Comparison of ENCODE assay signal across 17 cellular contexts in the genomic region with DNA sequence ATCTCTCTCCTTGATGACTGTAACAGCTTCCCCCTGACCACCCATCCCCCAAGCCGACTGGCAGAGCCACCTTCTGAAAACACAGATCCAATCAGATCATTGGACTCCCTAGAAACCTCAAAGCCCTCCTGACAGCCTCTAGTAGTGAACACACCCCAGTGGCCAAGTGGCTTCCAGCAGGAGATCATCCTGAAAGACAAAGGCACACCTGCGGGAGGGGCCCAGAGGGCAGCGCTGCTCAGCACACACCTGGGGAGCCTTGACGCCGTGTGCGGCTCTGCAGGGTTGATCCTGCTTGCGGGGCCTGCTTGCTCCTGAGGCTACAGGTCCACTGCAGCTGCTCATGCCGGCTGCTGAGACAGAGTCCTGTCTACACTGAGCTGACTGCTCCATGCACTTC. TPM values are rescaled to one million over a fixed set of nuclear protein-coding genes. Genes with fewer than 3 reads are reported as not detected.
DNase-seq lines count a peak whose midpoint lies in the region; ATAC-seq lines count a peak whose summit lies in the region.
"Had no signal": no experiment of that assay in that cellular context is flagged by ENCODE, and none has a peak within 500 bp of the region (broad histone marks: within the 10 kb centered on the region; RNA-seq: fewer than 3 reads in every experiment).

No MANE protein-coding gene starts in this region.

- no CpG with 5 or more reads among the region's 8 CpGs for WGBS in mesendoderm (ENCODE audit: extremely low coverage, insufficient coverage, low lambda C conversion rate)

- H3K27ac Mint-ChIP-seq in T-helper 17 cell, result no peak overlapping the region

- no peak overlapping the region for H4K8ac ChIP-seq in mesendoderm (ENCODE audit: low read depth, low read length)

- H3K4me2 ChIP-seq in mesendoderm (ENCODE audit: low read length), result no peak overlapping the region
- H3K4me2 ChIP-seq: BLaER1 had no signal

- no peak overlapping the region for H3K27ac ChIP-seq in mesendoderm (ENCODE audit: low read depth, low read length)
- H3K27ac ChIP-seq: BLaER1, epithelial cell of prostate, parathyroid adenoma had no signal

- no peaks in the 10 kb centered on the region for H3K27me3 Mint-ChIP-seq in T-helper 17 cell

- H3K23ac ChIP-seq in mesendoderm (ENCODE audit: low read length), result no peak overlapping the region

- H3K27me3 ChIP-seq in mesendoderm (ENCODE audit: insufficient read depth, low read length, poor library complexity), result no peaks in the 10 kb centered on the region
- H3K27me3 ChIP-seq: BLaER1 had no signal

- H2BK5ac ChIP-seq in mesendoderm (ENCODE audit: low read length), result no peak overlapping the region

- peak overlapping the region; percentile 36 for H3K56ac ChIP-seq in mesendoderm (ENCODE audit: low read length)

- H3K36me3 Mint-ChIP-seq in T-helper 17 cell (ENCODE audit: low read depth), result peaks cover 2% of the 10 kb centered on the region

- no peak overlapping the region for H2BK15ac ChIP-seq in mesendoderm (replicated peaks; ENCODE audit: low read depth)

- peaks cover 6% of the 10 kb centered on the region for H3K36me3 ChIP-seq in mesendoderm (ENCODE audit: control insufficient read depth, insufficient read depth, low read length)

- no peak overlapping the region for H2BK120ac ChIP-seq in mesendoderm (ENCODE audit: low read depth, low read length)

- no peak overlapping the region for H2AK5ac ChIP-seq in mesendoderm (ENCODE audit: low read length)

- peaks cover 3% of the 10 kb centered on the region for H3K79me1 ChIP-seq in mesendoderm (ENCODE audit: low read length)

- H3K4me3 Mint-ChIP-seq in T-helper 17 cell, result peak overlapping the region; percentile 49

- ATAC-seq in T-helper 17 cell, result no peak
- ATAC-seq in GM19324 (IDR thresholded peaks at IDR 0.05; ENCODE audit: low FRiP score, unreplicated experiment), result no peak
- no peak for ATAC-seq in GM21447 (IDR thresholded peaks at IDR 0.05; ENCODE audit: unreplicated experiment)
- ATAC-seq: HCT116 had no signal

- no peak overlapping the region for H3K9ac ChIP-seq in mesendoderm (ENCODE audit: low read length)
- H3K9ac ChIP-seq: BLaER1, parathyroid adenoma had no signal

- H3K9me3 ChIP-seq in T-helper 17 cell (ENCODE audit: control insufficient read depth, low read length, poor library complexity, severe bottlenecking), result no peaks in the 10 kb centered on the region
- H3K9me3 ChIP-seq: BLaER1 had no signal

- peaks cover 6% of the 10 kb centered on the region for H3K4me1 Mint-ChIP-seq in T-helper 17 cell

- H3K4ac ChIP-seq in mesendoderm (ENCODE audit: low read depth, low read length), result no peak overlapping the region

- H3K18ac ChIP-seq in mesendoderm (ENCODE audit: low read length), result no peak overlapping the region

- DNase-seq in ELF-1 (ENCODE audit: low read depth, low spot score), result peak; percentile 86
- peak; percentile 76 for DNase-seq in NCI-H1417 treated with DMSO at 0.1 percent for 48 hours (lab: John Stamatoyannopoulos, UW)
- DNase-seq in T-helper 17 cell, result no peak
- DNase-seq in mesendoderm, result peak; percentile 78
- no peak for DNase-seq in NCI-H774 (lab: John Stamatoyannopoulos, UW)
- DNase-seq in dermis blood vessel endothelial cell, result no peak
- DNase-seq: activated CD4-positive, alpha-beta T cell treated with anti-CD3 and anti-CD28 coated beads for 4 hours; activated effector memory CD4-positive, alpha-beta T cell treated with Interleukin-2 at 50 U/mL for 16 hours; caudate nucleus; stimulated activated CD4-positive, alpha-beta T cell treated with anti-CD3 and anti-CD28 coated beads, Interleukin-1b, Interleukin-23, amount 100 ng/mL, for 48 hours; SW 1271 had no signal

- no peaks in the 10 kb centered on the region for H3K4me1 ChIP-seq in mesendoderm (ENCODE audit: control insufficient read depth, low read depth, low read length)
- H3K4me1 ChIP-seq: parathyroid adenoma had no signal

- H3K4me3 ChIP-seq in mesendoderm (ENCODE audit: low read length), result no peak overlapping the region
- H3K4me3 ChIP-seq: BLaER1 had no signal

- no peak overlapping the region for H4K5ac ChIP-seq in mesendoderm (ENCODE audit: low read length)

- no peaks in the 10 kb centered on the region for H3K79me2 ChIP-seq in mesendoderm (ENCODE audit: control insufficient read depth, insufficient read depth, low read length)
- H3K79me2 ChIP-seq: parathyroid adenoma had no signal

RNA-seq across cellular contexts. Expression of gene SLC66A1, which starts 41.5 kb away (rescaled TPM):
- total RNA-seq in T-helper 17 cell (1 to 10 TPM; 3.3 to 3.9 TPM), dermis blood vessel endothelial cell (16.0 and 17.7 TPM in 2 replicates)
- polyA plus RNA-seq in mesendoderm (2013, experiment 1 of 2), result 8.8 TPM
- 8.8 TPM for polyA plus RNA-seq in mesendoderm (2013, experiment 2 of 2)

RNA-seq across cellular contexts. Expression of gene AKR7A2, which starts 41.7 kb away (rescaled TPM):
- 10 to 100 TPM; 17.3 to 21.9 TPM for total RNA-seq in T-helper 17 cell
- 22.1 TPM for polyA plus RNA-seq in mesendoderm (2013, experiment 1 of 2)
- polyA plus RNA-seq in mesendoderm (2013, experiment 2 of 2), result 22.1 TPM
- 64.5 and 72.9 TPM in 2 replicates for total RNA-seq in dermis blood vessel endothelial cell

Comparison
In these comparisons a context has a peak if more than half of its experiments do, and no peak if none do; other contexts are left out.
1. DNase-seq: peak in ELF-1 (single experiment), NCI-H1417 treated with DMSO at 0.1 percent for 48 hours (single experiment) and mesendoderm (single experiment); none in T-helper 17 cell (0 of 3), NCI-H774 (single experiment) and dermis blood vessel endothelial cell (single experiment).